8 cellular contexts compared by ENCODE assay signal in genomic region chr13:112688560-112689497, GRCh38. TPM values are rescaled to one million over a fixed set of nuclear protein-coding genes. Genes with fewer than 3 reads are reported as not detected.
DNase-seq lines count a peak whose midpoint lies in the region; ATAC-seq and TF ChIP-seq lines count a peak whose summit lies in the region.

No MANE protein-coding gene starts in this region.

- no peaks in the 10 kb centered on the region for H3K9me3 ChIP-seq in OCI-LY3 (ENCODE audit: insufficient read depth, low read length)
- no peaks in the 10 kb centered on the region for H3K9me3 ChIP-seq in right cardiac atrium (ENCODE audit: control insufficient read depth, low read length)

- ATAC-seq in GM21381 (IDR thresholded peaks at IDR 0.05; ENCODE audit: unreplicated experiment) (peak; percentile 7), right cardiac atrium (no peak), GM19467 (IDR thresholded peaks at IDR 0.05; ENCODE audit: unreplicated experiment) (no peak)

- peak overlapping the region; percentile 92 for H3K9ac ChIP-seq in OCI-LY3 (ENCODE audit: low read length)

- TF ChIP-seq CTCF in OCI-LY3 (IDR thresholded peaks at IDR 0.05; ENCODE audit: low read depth, low read length): no peak

- peak; percentile 66 for DNase-seq in activated naive CD4-positive, alpha-beta T cell treated with Interleukin-2 at 50 U/mL for 16 hours
- DNase-seq in right cardiac atrium: peak in 1 of 3 donors; percentile 73
- no peak for DNase-seq in skeletal muscle cell (ENCODE audit: low read depth)
- no peak for DNase-seq in NCI-H2029 treated with DMSO at 0.1 percent for 48 hours (lab: John Stamatoyannopoulos, UW)
- no peak for DNase-seq in HT-29 (ENCODE audit: low spot score)

- peaks cover 23% of the 10 kb centered on the region for H4K20me1 ChIP-seq in OCI-LY3 (ENCODE audit: insufficient read depth, low read length)

- peaks cover 33% of the 10 kb centered on the region for H3K79me2 ChIP-seq in OCI-LY3 (ENCODE audit: low read length)

- peak overlapping the region; percentile 91 for H3K4me2 ChIP-seq in OCI-LY3 (ENCODE audit: low read length)

- H3K4me1 ChIP-seq in OCI-LY3 (ENCODE audit: low read length): peaks cover 32% of the 10 kb centered on the region
- H3K4me1 ChIP-seq in right cardiac atrium (ENCODE audit: control insufficient read depth, insufficient read depth, low read length): peaks cover 5% of the 10 kb centered on the region

- intact Hi-C loops in right cardiac atrium (cut with DNase I): no loop called here

- H3K36me3 ChIP-seq in OCI-LY3 (replicated peaks; ENCODE audit: low read depth, low read length): no peaks in the 10 kb centered on the region

- no peaks in the 10 kb centered on the region for H3K27me3 ChIP-seq in OCI-LY3 (ENCODE audit: low read depth, low read length)
- H3K27me3 ChIP-seq in right cardiac atrium (ENCODE audit: control insufficient read depth, insufficient read depth): no peaks in the 10 kb centered on the region

- H2AFZ ChIP-seq in OCI-LY3 (ENCODE audit: low read depth, low read length): peak overlapping the region; percentile 74

- H3K27ac ChIP-seq in OCI-LY3 (ENCODE audit: low read length) (peak overlapping the region; percentile 21; the same call in 1 of the 2 replicates), right cardiac atrium (ENCODE audit: low read length) (peak overlapping the region; percentile 70)

- peak overlapping the region; percentile 82 for H3K4me3 ChIP-seq in OCI-LY3 (ENCODE audit: low read length)
- H3K4me3 ChIP-seq in right cardiac atrium (ENCODE audit: low read length): peak overlapping the region; percentile 88
- H3K4me3 ChIP-seq in skeletal muscle cell (ENCODE audit: low read depth, low read length): peak overlapping the region; percentile 82

- WGBS in right cardiac atrium: 39% methylated on average over 22 of the region's 22 CpGs

RNA-seq across cellular contexts. Expression of gene ATP11A, which starts 1.0 kb away (rescaled TPM):
- total RNA-seq in right cardiac atrium: 100 to 1,000 TPM in 1 of 4 donors, 10 to 100 TPM in 3; 53.7 to 100 (median 87.8) TPM
- 19.5 TPM for polyA plus RNA-seq in right cardiac atrium
- 37.0 and 42.5 TPM in 2 replicates for total RNA-seq in HT-29 (2014; rRNA removed; shearing (Covaris generic))
